Comparison of ENCODE assay signal across 1 cellular context in the genomic region with DNA sequence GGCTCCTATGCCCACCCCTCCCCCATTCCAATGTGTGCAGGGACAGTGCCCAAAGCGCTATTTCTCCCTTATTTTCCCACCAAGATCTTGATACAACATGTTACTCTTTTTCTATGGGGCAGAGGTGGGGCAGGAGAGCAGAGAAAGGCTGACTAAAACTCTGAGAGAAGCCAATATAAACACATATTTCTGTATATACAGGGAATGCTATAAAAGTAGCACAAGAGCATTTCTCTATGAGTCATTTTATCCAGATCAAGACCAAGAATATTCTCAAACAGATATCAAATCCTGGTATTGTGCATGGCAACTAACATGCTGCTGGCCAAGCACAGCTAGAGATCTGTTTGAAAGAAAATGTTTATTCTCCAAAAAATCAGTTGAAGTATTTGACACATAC.
TF ChIP-seq lines count a peak whose summit lies in the region.

No MANE protein-coding gene starts in this region.

TF ChIP-seq in WTC11, 78 proteins besides CTCF, POLR2A, EP300 and RAD21 (continued from another document):
- TF ChIP-seq FOXP4 (CRISPR knock-in tag; IDR thresholded peaks at IDR 0.05) = no peak
- TF ChIP-seq TEAD1 (CRISPR knock-in tag; IDR thresholded peaks at IDR 0.05) = no peak
- TF ChIP-seq ZNF263 (CRISPR knock-in tag; IDR thresholded peaks at IDR 0.05; ENCODE audit: low read depth) = no peak
- no peak for TF ChIP-seq PRRX2 (CRISPR knock-in tag; IDR thresholded peaks at IDR 0.05)
- TF ChIP-seq NFE2L1 (CRISPR knock-in tag; IDR thresholded peaks at IDR 0.05) = no peak
- TF ChIP-seq JUN (CRISPR knock-in tag; IDR thresholded peaks at IDR 0.05) = no peak
- no peak for TF ChIP-seq SMAD3 (CRISPR knock-in tag; IDR thresholded peaks at IDR 0.05; ENCODE audit: borderline replicate concordance)
- TF ChIP-seq ZNF396 (CRISPR knock-in tag; IDR thresholded peaks at IDR 0.05; ENCODE audit: borderline replicate concordance) = no peak
